Comparison of ENCODE assay signal across 9 cellular contexts in genomic region chr17:36949461-36949927, GRCh38. TPM values are rescaled to one million over a fixed set of nuclear protein-coding genes. Genes with fewer than 3 reads are reported as not detected.
DNase-seq lines count a peak whose midpoint lies in the region; ATAC-seq and TF ChIP-seq lines count a peak whose summit lies in the region.
"Had no signal": no experiment of that assay in that cellular context is flagged by ENCODE, and none has a peak within 500 bp of the region (broad histone marks: within the 10 kb centered on the region; RNA-seq: fewer than 3 reads in every experiment).

No MANE protein-coding gene starts in this region.

- H3K79me2 ChIP-seq in OCI-LY7 (ENCODE audit: insufficient read depth, low read depth, low read length): peaks cover 35% of the 10 kb centered on the region

- peak in 1 of 3 donors; percentile 14 for ATAC-seq in natural killer cell
- ATAC-seq in GM18520 (IDR thresholded peaks at IDR 0.05; ENCODE audit: unreplicated experiment): no peak

- peak overlapping the region; percentile 93 for H3K4me2 ChIP-seq in OCI-LY7 (ENCODE audit: low read length)

- H3K4me3 ChIP-seq in OCI-LY7 (ENCODE audit: low read depth, low read length, poor library complexity, severe bottlenecking) (peak overlapping the region; percentile 91), endodermal cell (ENCODE audit: low read length) (peak overlapping the region; percentile 94)

- peaks cover 53% of the 10 kb centered on the region for H3K4me1 Mint-ChIP-seq in endodermal cell
- peaks cover 57 to 59% of the 10 kb centered on the region in 2 donors for H3K4me1 Mint-ChIP-seq in natural killer cell

- DNase-seq in NCI-H2107 treated with DMSO at 0.1 percent for 48 hours (lab: John Stamatoyannopoulos, UW; ENCODE audit: unreplicated experiment) (peak; percentile 25), NCI-H2107 (lab: John Stamatoyannopoulos, UW) (no peak), OCI-LY7 (ENCODE audit: low spot score) (no peak), endodermal cell (no peak), natural killer cell (no peak), NCI-H1694 treated with DMSO at 0.1 percent for 48 hours (lab: John Stamatoyannopoulos, UW) (no peak)
- DNase-seq in NK-92 treated with Interleukin-12 subunit alpha and Interleukin-12 subunit beta, amount 100 ng/mL, for 24 hours (lab: John Stamatoyannopoulos, UW): no peak

- peak overlapping the region; percentile 94 for H3K27ac Mint-ChIP-seq in endodermal cell
- peak overlapping the region; percentile 95 to 96 for H3K27ac Mint-ChIP-seq in natural killer cell

- peaks cover 24% of the 10 kb centered on the region for H3K4me1 ChIP-seq in OCI-LY7 (ENCODE audit: insufficient read depth, low read length, poor library complexity, severe bottlenecking)
- peaks cover 32% of the 10 kb centered on the region for H3K4me1 ChIP-seq in endodermal cell (ENCODE audit: control insufficient read depth, insufficient read depth, low read length)

- POLR2A ChIA-PET in OCI-LY7 (lab: Charles Lee): interaction anchor here (0.5 to 0.9 kb wide), 2 partner anchors 21 to 27 kb away, joined by 3 read pairs; no protein-coding TSS in a partner anchor

- peaks cover 26% of the 10 kb centered on the region for H3K27me3 ChIP-seq in endodermal cell (ENCODE audit: control insufficient read depth, insufficient read depth, low read length, poor library complexity, severe bottlenecking)

- H3K9me2 ChIP-seq in OCI-LY7 (ENCODE audit: insufficient read depth, low read length): no peaks in the 10 kb centered on the region

- TF ChIP-seq CTCF in OCI-LY7 (conservative IDR thresholded peaks at IDR 0.05; ENCODE audit: low read length) (0 out of 2 replicates have a peak, but pooled peaks have one; percentile 9), endodermal cell (conservative IDR thresholded peaks at IDR 0.05) (no peak), natural killer cell (IDR thresholded peaks at IDR 0.05) (no peak)

- H3K9me3 ChIP-seq in OCI-LY7 (ENCODE audit: low read length) (no peaks in the 10 kb centered on the region), endodermal cell (ENCODE audit: control insufficient read depth, low read length) (no peaks in the 10 kb centered on the region)

- H3K27ac ChIP-seq in OCI-LY7 (ENCODE audit: low read depth, low read length, poor library complexity, severe bottlenecking) (peak overlapping the region; percentile 59), endodermal cell (ENCODE audit: low read depth, low read length) (peak overlapping the region; percentile 75)

- CTCF ChIA-PET in OCI-LY7 (lab: Charles Lee; ENCODE audit: unreplicated experiment): no interaction called here

- H3K9ac ChIP-seq in endodermal cell (ENCODE audit: extremely low read depth, low read length, poor library complexity, severe bottlenecking): peak overlapping the region; percentile 74

- no peaks in the 10 kb centered on the region for H3K9me3 Mint-ChIP-seq in endodermal cell
- no peaks in the 10 kb centered on the region for H3K9me3 Mint-ChIP-seq in natural killer cell

- H3K27me3 Mint-ChIP-seq in endodermal cell (ENCODE audit: insufficient read depth): peaks cover 31% of the 10 kb centered on the region
- peaks cover 24 to 27% of the 10 kb centered on the region in 2 donors for H3K27me3 Mint-ChIP-seq in natural killer cell (ENCODE audit: low read depth in 2 of 2)

- H3K36me3 Mint-ChIP-seq in endodermal cell (ENCODE audit: low read depth): peaks cover 42% of the 10 kb centered on the region
- peaks cover 21% of the 10 kb centered on the region for H3K36me3 Mint-ChIP-seq in natural killer cell

- WGBS in endodermal cell (ENCODE audit: insufficient coverage in 1 of 2, insufficient read length in 1 of 2), 2 experiments: 2 to 7% methylated on average over 5 to 9 of the region's 9 CpGs

- BruUV-seq in OCI-LY7 (replicated peaks; lab: Mats Ljungman, UMichigan): no TSS peak

- peaks cover 33% of the 10 kb centered on the region; the same call in 1 of the 2 replicates for H4K20me1 ChIP-seq in OCI-LY7 (ENCODE audit: insufficient read depth, low read length)

- H2AFZ ChIP-seq in OCI-LY7 (ENCODE audit: low read length): peak overlapping the region; percentile 98; the same call in 1 of the 2 replicates

- intact Hi-C loops in OCI-LY7 (cut with micrococcal nuclease; ENCODE audit: unreplicated experiment): loop anchor here (5.0 kb wide), 1 partner anchor 408 kb away; no protein-coding TSS in a partner anchor
- intact Hi-C loops in natural killer cell (cut with micrococcal nuclease): loop anchor here (2.0 to 10.0 kb wide), 4 partner anchors 15 to 1075 kb away; partner anchors contain the start of gene SYNRG

- H3K4me3 Mint-ChIP-seq in endodermal cell: peak overlapping the region; percentile 73
- H3K4me3 Mint-ChIP-seq in natural killer cell: peak overlapping the region; percentile 100

- H3K36me3 ChIP-seq in OCI-LY7 (ENCODE audit: insufficient read depth, low read length): peaks cover 45% of the 10 kb centered on the region
- H3K36me3 ChIP-seq in endodermal cell (ENCODE audit: control insufficient read depth, insufficient read depth, low read length): peaks cover 40% of the 10 kb centered on the region

RNA-seq across cellular contexts. Expression of gene AATF, which starts 0.7 kb away (rescaled TPM):
- total RNA-seq in OCI-LY7 (2014; rRNA removed; shearing (Covaris generic)): 71.7 and 83.5 TPM in 2 replicates
- total RNA-seq in OCI-LY7 (2022) (88.0 and 94.3 TPM in 2 replicates), endodermal cell (10 to 100 TPM; 90.7 TPM), natural killer cell (10 to 100 TPM; 60.1 to 67.2 (median 63.2) TPM)
- 37.6 TPM for polyA plus RNA-seq in endodermal cell (2013, experiment 1 of 2)
- 34.2 TPM for polyA plus RNA-seq in endodermal cell (2013, experiment 2 of 2)

RNA-seq across cellular contexts. Expression of gene LHX1, which starts 12.2 kb away (rescaled TPM):
- total RNA-seq in OCI-LY7 (2014; rRNA removed; shearing (Covaris generic)): not detected in 2 replicates
- total RNA-seq in OCI-LY7 (2022): not detected in 2 replicates
- 100 to 1,000 TPM in 1 of 2 donors, 10 to 100 TPM in 1; 85.9 to 259 TPM for total RNA-seq in endodermal cell
- 9.7 TPM for polyA plus RNA-seq in endodermal cell (2013, experiment 1 of 2)
- polyA plus RNA-seq in endodermal cell (2013, experiment 2 of 2): 17.6 TPM
- not detected for total RNA-seq in natural killer cell
- total RNA-seq: dermis microvascular lymphatic vessel endothelial cell had no signal

Comparison
In these comparisons a context has a peak if more than half of its experiments do, and no peak if none do; other contexts are left out.
1. RNA of gene LHX1, which starts 12.2 kb away (total RNA-seq): 85.9 to 259 TPM in endodermal cell; not detected in OCI-LY7 and not detected in natural killer cell; every median in the first group is over 10 times any median in the second.